In the genomic region with DNA sequence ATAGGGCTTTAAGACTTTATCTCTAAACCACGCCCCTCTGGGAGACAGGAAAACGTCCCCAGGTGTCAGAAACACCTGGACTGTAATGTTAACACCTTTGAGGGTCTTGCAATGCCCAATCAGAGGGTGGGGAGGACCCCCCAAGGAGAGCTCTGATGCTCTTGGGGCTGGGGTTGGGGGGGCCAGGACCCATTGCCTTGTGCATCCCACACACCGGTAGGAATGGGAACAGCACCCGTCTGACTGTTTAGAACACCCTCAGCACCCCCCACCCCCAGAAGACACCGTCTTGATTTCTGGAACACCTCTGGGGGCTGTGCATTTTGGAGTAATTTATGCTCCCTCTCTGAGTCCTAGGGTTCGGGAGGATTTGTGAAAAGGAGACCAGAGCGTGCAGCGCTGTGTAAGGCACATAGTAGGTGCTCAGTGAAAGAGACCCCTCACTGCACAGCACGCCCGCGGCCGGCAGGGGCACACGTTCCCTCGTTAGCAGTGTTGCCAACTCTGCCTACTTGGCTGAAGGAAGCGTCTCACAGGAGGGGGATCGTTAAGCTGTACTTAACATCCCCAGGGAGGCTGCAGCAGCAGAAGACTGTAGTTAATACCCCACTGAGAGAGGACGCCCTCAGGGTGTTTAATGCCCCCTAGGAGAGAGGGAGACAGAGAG, we compare ENCODE assay signal across 11 cellular contexts. TPM values are rescaled to one million over a fixed set of nuclear protein-coding genes. Genes with fewer than 3 reads are reported as not detected.
DNase-seq lines count a peak whose midpoint lies in the region; TF ChIP-seq lines count a peak whose summit lies in the region.
"Had no signal": no experiment of that assay in that cellular context is flagged by ENCODE, and none has a peak within 500 bp of the region (broad histone marks: within the 10 kb centered on the region; RNA-seq: fewer than 3 reads in every experiment).

No MANE protein-coding gene starts in this region.

- DNase-seq in activated naive CD4-positive, alpha-beta T cell treated with anti-CD3 and anti-CD28 coated beads, Interleukin-2, amount 10 ng/mL, durations not matched to agents 7 days and 5 days, result no peak
- peak; percentile 18 for DNase-seq in NCI-H2171 (lab: John Stamatoyannopoulos, UW)
- peak; percentile 23 for DNase-seq in dermis blood vessel endothelial cell
- no peak for DNase-seq in progenitor cell of endocrine pancreas (ENCODE audit: low spot score, unreplicated experiment)
- no peak for DNase-seq in COLO829 (ENCODE audit: low spot score)
- DNase-seq in NCI-H1694 (lab: John Stamatoyannopoulos, UW), result no peak
- no peak for DNase-seq in cardiac septum (ENCODE audit: low spot score)
- DNase-seq: activated gamma-delta T cell, NCI-H2107 had no signal

- intact Hi-C loops in cardiac septum (cut with DNase I), result no loop called here

- H3K27me3 Mint-ChIP-seq in activated naive CD4-positive, alpha-beta T cell treated with anti-CD3 and anti-CD28 coated beads, Interleukin-2, amount 50 U/mL, for 24 hours, result no peaks in the 10 kb centered on the region
- peaks cover 65% of the 10 kb centered on the region for H3K27me3 Mint-ChIP-seq in activated naive CD4-positive, alpha-beta T cell treated with anti-CD3 and anti-CD28 coated beads, Interleukin-2, amount 10 ng/mL, durations not matched to agents 7 days and 5 days
- H3K27me3 Mint-ChIP-seq in progenitor cell of endocrine pancreas, result peaks cover 64% of the 10 kb centered on the region

- peak overlapping the region; percentile 48 for H3K27ac Mint-ChIP-seq in activated naive CD4-positive, alpha-beta T cell treated with anti-CD3 and anti-CD28 coated beads, Interleukin-2, amount 50 U/mL, for 24 hours
- H3K27ac Mint-ChIP-seq in activated naive CD4-positive, alpha-beta T cell treated with anti-CD3 and anti-CD28 coated beads, Interleukin-2, amount 10 ng/mL, durations not matched to agents 7 days and 5 days, result no peak overlapping the region
- H3K27ac Mint-ChIP-seq in progenitor cell of endocrine pancreas, result no peak overlapping the region

- no peak overlapping the region for H3K4me3 Mint-ChIP-seq in activated naive CD4-positive, alpha-beta T cell treated with anti-CD3 and anti-CD28 coated beads, Interleukin-2, amount 50 U/mL, for 24 hours
- H3K4me3 Mint-ChIP-seq in activated naive CD4-positive, alpha-beta T cell treated with anti-CD3 and anti-CD28 coated beads, Interleukin-2, amount 10 ng/mL, durations not matched to agents 7 days and 5 days, result no peak overlapping the region
- H3K4me3 Mint-ChIP-seq in progenitor cell of endocrine pancreas (ENCODE audit: low read depth), result no peak overlapping the region

- H3K4me1 Mint-ChIP-seq in activated naive CD4-positive, alpha-beta T cell treated with anti-CD3 and anti-CD28 coated beads, Interleukin-2, amount 50 U/mL, for 24 hours, result peaks cover 58% of the 10 kb centered on the region
- peaks cover 45% of the 10 kb centered on the region for H3K4me1 Mint-ChIP-seq in activated naive CD4-positive, alpha-beta T cell treated with anti-CD3 and anti-CD28 coated beads, Interleukin-2, amount 10 ng/mL, durations not matched to agents 7 days and 5 days
- H3K4me1 Mint-ChIP-seq in progenitor cell of endocrine pancreas (ENCODE audit: low read depth), result peaks cover 21% of the 10 kb centered on the region

- H3K9me3 Mint-ChIP-seq in activated naive CD4-positive, alpha-beta T cell treated with anti-CD3 and anti-CD28 coated beads, Interleukin-2, amount 50 U/mL, for 24 hours, result no peaks in the 10 kb centered on the region
- H3K9me3 Mint-ChIP-seq in activated naive CD4-positive, alpha-beta T cell treated with anti-CD3 and anti-CD28 coated beads, Interleukin-2, amount 10 ng/mL, durations not matched to agents 7 days and 5 days, result no peaks in the 10 kb centered on the region
- H3K9me3 Mint-ChIP-seq in progenitor cell of endocrine pancreas (ENCODE audit: low read depth), result no peaks in the 10 kb centered on the region

- H3K36me3 Mint-ChIP-seq in activated naive CD4-positive, alpha-beta T cell treated with anti-CD3 and anti-CD28 coated beads, Interleukin-2, amount 50 U/mL, for 24 hours, result no peaks in the 10 kb centered on the region
- H3K36me3 Mint-ChIP-seq in activated naive CD4-positive, alpha-beta T cell treated with anti-CD3 and anti-CD28 coated beads, Interleukin-2, amount 10 ng/mL, durations not matched to agents 7 days and 5 days, result no peaks in the 10 kb centered on the region
- no peaks in the 10 kb centered on the region for H3K36me3 Mint-ChIP-seq in progenitor cell of endocrine pancreas (ENCODE audit: insufficient read depth)

- peak; percentile 50 for TF ChIP-seq CTCF in progenitor cell of endocrine pancreas (IDR thresholded peaks at IDR 0.05; ENCODE audit: unreplicated experiment)

- CTCF ChIA-PET in activated naive CD4-positive, alpha-beta T cell treated with anti-CD3 and anti-CD28 coated beads, Interleukin-2, amount 10 ng/mL, durations not matched to agents 7 days and 5 days (lab: Charles Lee), result interaction anchor here (1.3 kb wide), 1 partner anchor 58 kb away, joined by 6 read pairs; no protein-coding TSS in a partner anchor

RNA-seq across cellular contexts. Expression of a gene that starts 2.8 kb away (rescaled TPM):
- total RNA-seq in dermis blood vessel endothelial cell (not detected in 2 replicates), progenitor cell of endocrine pancreas (0.84 and 1.2 TPM in 2 replicates), cardiac septum (not detected)
- total RNA-seq: urinary bladder had no signal

RNA-seq across cellular contexts. Expression of a gene that starts 28.1 kb away (rescaled TPM):
- total RNA-seq in dermis blood vessel endothelial cell (73.9 and 132 TPM in 2 replicates), progenitor cell of endocrine pancreas (86.6 and 87.7 TPM in 2 replicates), cardiac septum (92.0 TPM)

RNA-seq across cellular contexts. Expression of a gene that starts 48.1 kb away (rescaled TPM):
- total RNA-seq in dermis blood vessel endothelial cell (53.8 and 69.4 TPM in 2 replicates), progenitor cell of endocrine pancreas (109 and 112 TPM in 2 replicates), cardiac septum (37.9 TPM)

RNA-seq across cellular contexts. Expression of a gene that starts 54.0 kb away (rescaled TPM):
- total RNA-seq in dermis blood vessel endothelial cell (0.09 and 0.34 TPM in 2 replicates), progenitor cell of endocrine pancreas (0.36 and 0.78 TPM in 2 replicates), cardiac septum (not detected)

Comparison
In these comparisons a context has a peak if more than half of its experiments do, and no peak if none do; other contexts are left out.
1. DNase-seq: peak in NCI-H2171 (single experiment) and dermis blood vessel endothelial cell (single experiment); none in activated naive CD4-positive, alpha-beta T cell treated with anti-CD3 and anti-CD28 coated beads, Interleukin-2, amount 10 ng/mL, durations not matched to agents 7 days and 5 days (single experiment), progenitor cell of endocrine pancreas (single experiment), COLO829 (single experiment), NCI-H1694 (single experiment) and cardiac septum (single experiment).